Comparison of ENCODE assay signal across 22 cellular contexts in genomic region chr15:75565062-75565970, GRCh38. TPM values are rescaled to one million over a fixed set of nuclear protein-coding genes. Genes with fewer than 3 reads are reported as not detected.
DNase-seq lines count a peak whose midpoint lies in the region; ATAC-seq and TF ChIP-seq lines count a peak whose summit lies in the region.
"Had no signal": no experiment of that assay in that cellular context is flagged by ENCODE, and none has a peak within 500 bp of the region (broad histone marks: within the 10 kb centered on the region; RNA-seq: fewer than 3 reads in every experiment).

No MANE protein-coding gene starts in this region.

- H3K4me1 ChIP-seq in IMR-90 (ENCODE audit: control insufficient read depth, insufficient read depth, low read length), result peaks cover 3% of the 10 kb centered on the region
- H3K4me1 ChIP-seq: psoas muscle had no signal

- dilution Hi-C loops in IMR-90 (cut with HindIII; ENCODE audit: low sequenced_read_pairs, unreplicated experiment), result no loop called here

- TF ChIP-seq RAD21 in IMR-90 (IDR thresholded peaks at IDR 0.05; ENCODE audit: low read length), result no peak

- in situ Hi-C loops in IMR-90 (cut with MboI; ENCODE audit: low sequenced_read_pairs), result no loop called here

- peaks cover 29 to 72% of the 10 kb centered on the region in 2 experiments for H3K79me1 ChIP-seq in IMR-90 (ENCODE audit: low read depth in 1 of 2, low read length in 2 of 2)

- H3K4me3 Mint-ChIP-seq in glutamatergic neuron (ENCODE audit: unreplicated experiment), result peak overlapping the region; percentile 49
- H3K4me3 Mint-ChIP-seq: activated naive CD4-positive, alpha-beta T cell treated with anti-CD3 and anti-CD28 coated beads, Interleukin-2, amount 50 U/mL, for 24 hours; activated T-cell treated with anti-CD3 and anti-CD28 coated beads, Interleukin-2, amount 50 U/mL, for 4 hours; CD8-positive, alpha-beta T cell; effector memory CD8-positive, alpha-beta T cell; immature natural killer cell had no signal

- H3K36me3 ChIP-seq in IMR-90 (ENCODE audit: control insufficient read depth, insufficient read depth, low read length), result no peaks in the 10 kb centered on the region

- no peaks in the 10 kb centered on the region for H3K9me3 ChIP-seq in IMR-90 (ENCODE audit: control insufficient read depth, insufficient read depth, low read length)
- H3K9me3 ChIP-seq: psoas muscle had no signal

- TF ChIP-seq POLR2A in IMR-90 (IDR thresholded peaks at IDR 0.05; ENCODE audit: low read depth, low read length), result no peak

- no peak overlapping the region for H2BK20ac ChIP-seq in IMR-90 (ENCODE audit: low read depth, low read length)

- H2BK120ac ChIP-seq in IMR-90 (ENCODE audit: low read depth, low read length), result no peak overlapping the region

- no peak overlapping the region for H3K9ac ChIP-seq in IMR-90 (ENCODE audit: low read depth, low read length)

- no peaks in the 10 kb centered on the region for H3K27me3 ChIP-seq in IMR-90 (ENCODE audit: control insufficient read depth, insufficient read depth, low read length)

- WGBS in IMR-90 (ENCODE audit: extremely low coverage in 2 of 2, insufficient read length in 1 of 2), 2 experiments, result no CpG with 5 or more reads among the region's 3 CpGs

- CTCF ChIA-PET in IMR-90 (lab: Yijun Ruan, JAX), result interaction anchor here (0.6 to 1.1 kb wide), 3 partner anchors 14 to 67 kb away, joined by 3 to 4 read pairs (median 3); partner anchors contain the start of gene PTPN9

- no peak overlapping the region for H3K56ac ChIP-seq in IMR-90 (ENCODE audit: extremely low read depth, insufficient read depth, low read length)

- BruUV-seq in IMR-90 (replicated peaks; lab: Mats Ljungman, UMichigan), result TSS peak; percentile 5

- no peaks in the 10 kb centered on the region for H3K36me3 Mint-ChIP-seq in glutamatergic neuron (ENCODE audit: unreplicated experiment)
- H3K36me3 Mint-ChIP-seq: activated naive CD4-positive, alpha-beta T cell treated with anti-CD3 and anti-CD28 coated beads, Interleukin-2, amount 50 U/mL, for 24 hours had no signal

- intact Hi-C loops in IMR-90 (cut with micrococcal nuclease), result no loop called here

- TF ChIP-seq CTCF in AG10803 (conservative IDR thresholded peaks at IDR 0.05; ENCODE audit: low read length) (no peak), IMR-90 (conservative IDR thresholded peaks at IDR 0.05; ENCODE audit: low read depth, low read length) (no peak), glutamatergic neuron (IDR thresholded peaks at IDR 0.05; ENCODE audit: partially characterized antibody, unreplicated experiment) (no peak)

- no peak overlapping the region for H2AK9ac ChIP-seq in IMR-90 (replicated peaks; ENCODE audit: low read depth, low read length, poor library complexity)

- H2AK5ac ChIP-seq in IMR-90 (ENCODE audit: low read depth, low read length), result no peak overlapping the region

- peak overlapping the region; percentile 39 for H2BK5ac ChIP-seq in IMR-90 (ENCODE audit: low read depth, low read length, poor library complexity, severe bottlenecking)

- H3K4ac ChIP-seq in IMR-90 (ENCODE audit: low read depth, low read length), result no peak overlapping the region

- H3K18ac ChIP-seq in IMR-90 (ENCODE audit: low read depth, low read length), result no peak overlapping the region

- H2BK15ac ChIP-seq in IMR-90 (ENCODE audit: low read depth, low read length), result no peak overlapping the region

- no peak overlapping the region for H3K23ac ChIP-seq in IMR-90 (ENCODE audit: low read depth, low read length)

- peak overlapping the region; percentile 18 for H3K27ac Mint-ChIP-seq in glutamatergic neuron (ENCODE audit: unreplicated experiment)
- H3K27ac Mint-ChIP-seq: activated naive CD4-positive, alpha-beta T cell treated with anti-CD3 and anti-CD28 coated beads, Interleukin-2, amount 50 U/mL, for 24 hours; CD8-positive, alpha-beta T cell had no signal

- H4K20me1 ChIP-seq in IMR-90 (ENCODE audit: insufficient read depth, low read length), result peaks cover 39% of the 10 kb centered on the region

- H3K14ac ChIP-seq in IMR-90 (replicated peaks; ENCODE audit: low read depth, low read length), result no peak overlapping the region

- peaks cover 15% of the 10 kb centered on the region for H3K4me1 Mint-ChIP-seq in glutamatergic neuron (ENCODE audit: low read depth, unreplicated experiment)

- no peak overlapping the region for H4K8ac ChIP-seq in IMR-90 (ENCODE audit: low read depth in 2 of 2, low read length in 2 of 2)

- H3K4me3 ChIP-seq in AG10803 (ENCODE audit: low read length) (no peak overlapping the region), IMR-90 (ENCODE audit: insufficient read depth, low read depth, low read length) (no peak overlapping the region)
- H3K4me3 ChIP-seq: psoas muscle had no signal

- POLR2A ChIA-PET in IMR-90 (lab: Charles Lee; ENCODE audit: unreplicated experiment), result interaction anchor here (1.0 kb wide), 1 partner anchor 13 kb away, joined by 3 read pairs; no protein-coding TSS in a partner anchor

- no peak overlapping the region for H4K91ac ChIP-seq in IMR-90 (ENCODE audit: insufficient read depth, low read depth, low read length)

- DNase-seq in AG10803 (ENCODE audit: low read depth), result peak; percentile 46
- peak; percentile 55 for DNase-seq in IMR-90
- peak; percentile 67 for DNase-seq in amniotic epithelial cell (ENCODE audit: low read depth)
- no peak for DNase-seq in glutamatergic neuron
- no peak for DNase-seq in NCI-H1694 treated with DMSO at 0.1 percent for 48 hours (lab: John Stamatoyannopoulos, UW)
- DNase-seq in UCSD-AML1 (lab: John Stamatoyannopoulos, UW; ENCODE audit: unreplicated experiment), result no peak
- DNase-seq: activated CD4-positive, CD25-positive, alpha-beta regulatory T cell; activated CD8-positive, alpha-beta memory T cell treated with anti-CD3 and anti-CD28 coated beads for 24 hours; activated T-cell treated with anti-CD3 and anti-CD28 coated beads, Interleukin-2, amount 50 U/mL, for 4 hours; CD8-positive, alpha-beta T cell; DMS79 treated with DMSO at 0.1 percent for 48 hours; effector memory CD8-positive, alpha-beta T cell; immature natural killer cell; NCI-H1417 treated with DMSO at 0.1 percent for 48 hours; NCI-H69; psoas muscle; SIG-M5; stimulated activated CD4-positive, alpha-beta T cell treated with anti-CD3 and anti-CD28 coated beads, Interleukin-2, amount 100 ng/mL, for 24 hours; stimulated activated naive CD4-positive, alpha-beta T cell treated with Interleukin-2 at 50 U/mL for 16 hours had no signal

- H3K9me3 Mint-ChIP-seq in glutamatergic neuron (ENCODE audit: unreplicated experiment), result peaks cover 5% of the 10 kb centered on the region
- H3K9me3 Mint-ChIP-seq: activated naive CD4-positive, alpha-beta T cell treated with anti-CD3 and anti-CD28 coated beads, Interleukin-2, amount 50 U/mL, for 24 hours; activated T-cell treated with anti-CD3 and anti-CD28 coated beads, Interleukin-2, amount 50 U/mL, for 4 hours; CD8-positive, alpha-beta T cell; effector memory CD8-positive, alpha-beta T cell; immature natural killer cell had no signal

- peaks cover 3% of the 10 kb centered on the region for H3K9me1 ChIP-seq in IMR-90 (ENCODE audit: insufficient read depth, low read length)

- H3K27ac ChIP-seq in IMR-90 (ENCODE audit: insufficient read depth, low read length), result no peak overlapping the region
- H3K27ac ChIP-seq: psoas muscle had no signal

- no peak overlapping the region for H2AFZ ChIP-seq in IMR-90 (replicated peaks; ENCODE audit: low read length, poor library complexity)

- ATAC-seq in IMR-90 (ENCODE audit: low read depth) (peak; percentile 80), HG02870 (IDR thresholded peaks at IDR 0.05; ENCODE audit: unreplicated experiment) (no peak), GM19035 (IDR thresholded peaks at IDR 0.05; ENCODE audit: unreplicated experiment) (no peak)
- ATAC-seq: activated T-cell treated with anti-CD3 and anti-CD28 coated beads, Interleukin-2, amount 50 U/mL, for 4 hours; CD8-positive, alpha-beta T cell; effector memory CD8-positive, alpha-beta T cell; psoas muscle had no signal

- no peak overlapping the region for H4K5ac ChIP-seq in IMR-90 (ENCODE audit: low read depth, low read length)

- peaks cover 2% of the 10 kb centered on the region for H3K27me3 Mint-ChIP-seq in glutamatergic neuron (ENCODE audit: unreplicated experiment)
- H3K27me3 Mint-ChIP-seq: activated naive CD4-positive, alpha-beta T cell treated with anti-CD3 and anti-CD28 coated beads, Interleukin-2, amount 50 U/mL, for 24 hours; effector memory CD8-positive, alpha-beta T cell had no signal

- H3K4me2 ChIP-seq in IMR-90 (ENCODE audit: low read depth, low read length), result no peak overlapping the region

TF ChIP-seq in IMR-90, 13 proteins besides CTCF, POLR2A, EP300 and RAD21:
- TF ChIP-seq CEBPB (IDR thresholded peaks at IDR 0.05; ENCODE audit: low read depth, low read length) (peak; percentile 81), CHD1 (IDR thresholded peaks at IDR 0.05; ENCODE audit: low read depth, low read length) (no peak)
TF ChIP-seq in IMR-90: peak in this region for 1.

RNA-seq across cellular contexts. Expression of gene PTPN9, which starts 13.8 kb away (rescaled TPM):
- total RNA-seq in IMR-90 (2012; rRNA removed), result 20.0 and 26.5 TPM in 2 replicates
- 26.3 and 38.9 TPM in 2 replicates for polyA plus RNA-seq in IMR-90 (2012; rRNA removed)
- polyA plus RNA-seq in IMR-90 (2012; cell fraction: cytosol; rRNA removed), result 12.9 and 26.0 TPM in 2 replicates
- 19.8 and 20.1 TPM in 2 replicates for polyA plus RNA-seq in IMR-90 (2012; cell fraction: nucleus; rRNA removed; ENCODE audit: low replicate concordance)
- total RNA-seq in glutamatergic neuron (ENCODE audit: unreplicated experiment), result 138 TPM

Comparison
In these comparisons a context has a peak if more than half of its experiments do, and no peak if none do; other contexts are left out.
1. DNase-seq: peak in AG10803 (single experiment), IMR-90 (single experiment) and amniotic epithelial cell (single experiment); none in glutamatergic neuron (single experiment), NCI-H1694 treated with DMSO at 0.1 percent for 48 hours (single experiment) and UCSD-AML1 (single experiment).